31 cellular contexts compared by ENCODE assay signal in the genomic region with DNA sequence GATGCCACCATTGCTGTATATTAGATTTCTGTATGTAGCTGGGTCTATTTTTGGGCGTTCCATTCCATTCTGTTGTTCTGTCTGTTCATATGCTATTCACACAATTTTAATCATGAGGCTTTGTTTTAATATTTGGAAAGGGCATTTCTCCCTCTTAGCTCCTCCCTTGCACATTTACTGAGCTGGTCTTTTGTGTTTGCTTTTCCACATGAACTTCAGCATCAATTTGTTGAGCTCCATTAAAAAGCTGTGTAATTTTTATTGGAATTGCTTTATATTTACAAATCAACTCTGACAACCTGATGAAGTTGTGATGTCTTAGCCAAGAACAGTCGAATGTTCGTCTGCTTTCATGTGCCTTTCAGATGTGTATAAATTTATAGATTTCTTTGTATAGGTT.
"Had no signal": no experiment of that assay in that cellular context is flagged by ENCODE, and none has a peak within 500 bp of the region (broad histone marks: within the 10 kb centered on the region; RNA-seq: fewer than 3 reads in every experiment).

No MANE protein-coding gene starts in this region.

- H3K27ac ChIP-seq: ascending aorta, cardiac muscle cell, WERI-Rb-1 had no signal

- H3K4me3 ChIP-seq: ascending aorta, cardiac muscle cell had no signal

- FAIRE-seq: bronchial epithelial cell, TTC549 had no signal

- DNase-seq: activated CD4-positive, alpha-beta memory T cell treated with anti-CD3 and anti-CD28 coated beads, Interleukin-2, amount 10 ng/mL, durations not matched to agents 7 days and 5 days; activated CD4-positive, alpha-beta T cell treated with anti-CD3 and anti-CD28 coated beads for 1 hour; activated CD4-positive, alpha-beta T cell treated with anti-CD3 and anti-CD28 coated beads for 36 hours; activated CD4-positive, alpha-beta T cell treated with anti-CD3 and anti-CD28 coated beads for 48 hours; activated CD4-positive, alpha-beta T cell treated with anti-CD3 and anti-CD28 coated beads, Interleukin-2, amount 10 ng/mL, durations not matched to agents 7 days and 5 days; activated CD4-positive, alpha-beta T cell treated with anti-CD3 and anti-CD28 coated beads, Interleukin-2, amount 50 U/mL, for 48 hours; activated CD4-positive, CD25-positive, alpha-beta regulatory T cell; activated CD8-positive, alpha-beta memory T cell treated with anti-CD3 and anti-CD28 coated beads for 24 hours; activated CD8-positive, alpha-beta memory T cell treated with anti-CD3 and anti-CD28 coated beads, Interleukin-2, amount 10 ng/mL, durations not matched to agents 7 days and 5 days; activated CD8-positive, alpha-beta memory T cell treated with anti-CD3 and anti-CD28 coated beads, Interleukin-2, amount 50 U/mL, for 48 hours; activated CD8-positive, alpha-beta T cell treated with anti-CD3 and anti-CD28 coated beads, Interleukin-2, amount 10 ng/mL, durations not matched to agents 7 days and 5 days; activated effector memory CD4-positive, alpha-beta T cell treated with Interleukin-2 at 50 U/mL for 16 hours; activated gamma-delta T cell; activated naive CD4-positive, alpha-beta T cell treated with anti-CD3 and anti-CD28 coated beads, Interleukin-2, amount 10 ng/mL, durations not matched to agents 7 days and 5 days; activated naive CD4-positive, alpha-beta T cell treated with Interleukin-2 at 50 U/mL for 16 hours; activated naive CD8-positive, alpha-beta T cell treated with anti-CD3 and anti-CD28 coated beads, Interleukin-2, amount 10 ng/mL, durations not matched to agents 7 days and 5 days; activated naive CD8-positive, alpha-beta T cell treated with anti-CD3 and anti-CD28 coated beads, Interleukin-2, amount 50 U/mL, for 24 hours; activated T-cell treated with anti-CD3 and anti-CD28 coated beads, Interleukin-2, amount 50 U/mL, for 24 hours; activated T-cell treated with anti-CD3 and anti-CD28 coated beads, Interleukin-2, amount 50 U/mL, for 48 hours; amygdala; anterior cingulate cortex; caudate nucleus; cerebellar nuclear complex; T-helper 1 cell; T-helper 2 cell; T-helper 9 cell; WERI-Rb-1 had no signal
